7 cellular contexts compared by ENCODE assay signal in genomic region chr6:50635429-50635828, GRCh38.
"Had no signal": no experiment of that assay in that cellular context is flagged by ENCODE, and none has a peak within 500 bp of the region (broad histone marks: within the 10 kb centered on the region; RNA-seq: fewer than 3 reads in every experiment).

No MANE protein-coding gene starts in this region.

- ATAC-seq: GM12878 had no signal

- H3K4me3 ChIP-seq: GM12878 had no signal

- FAIRE-seq: GM12878, GM12891, GM12892, GM18507, GM19239 had no signal

- DNase-seq: GDM1, GF-D8 had no signal
